In the genomic region with DNA sequence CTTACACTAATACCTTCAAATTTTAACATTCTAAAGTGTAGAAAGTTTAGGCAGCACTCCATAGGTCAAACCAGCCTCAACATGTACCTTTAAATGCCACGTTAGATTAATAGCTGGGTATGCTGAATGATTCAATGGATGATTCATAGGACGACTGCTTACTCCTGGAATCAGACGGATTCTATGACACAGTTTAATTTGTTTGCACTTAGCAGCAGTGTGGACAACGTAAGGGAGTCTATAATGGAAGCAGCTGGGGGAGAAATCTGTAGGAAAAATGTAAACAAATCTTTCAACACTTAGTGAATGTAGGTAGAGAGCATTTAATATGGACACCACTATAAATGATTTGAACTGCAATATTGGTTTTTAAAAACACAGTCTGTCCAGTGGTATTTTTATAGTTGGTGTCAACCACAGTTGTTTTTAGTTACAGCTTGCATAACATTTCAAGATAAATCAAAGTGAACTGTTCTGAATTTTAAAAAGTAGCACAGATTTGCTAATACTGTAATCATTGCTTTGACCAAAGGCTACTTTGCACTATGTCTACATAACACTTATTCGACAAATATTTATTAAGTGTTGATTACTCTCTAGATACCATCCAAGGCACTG, we compare ENCODE assay signal across 12 cellular contexts.
A peak's percentile ranks its signal among the peaks of the same experiment; 100 is the strongest.
DNase-seq lines count a peak whose midpoint lies in the region; ATAC-seq and TF ChIP-seq lines count a peak whose summit lies in the region.
"Had no signal": no experiment of that assay in that cellular context is flagged by ENCODE, and none has a peak within 500 bp of the region (broad histone marks: within the 10 kb centered on the region; RNA-seq: fewer than 3 reads in every experiment).

No MANE protein-coding gene starts in this region.

- no peak overlapping the region for H3K4me2 ChIP-seq in GM23338

- H3K27me3 Mint-ChIP-seq in GM23338 (ENCODE audit: insufficient read depth, low read depth, poor library complexity) = peaks cover 2% of the 10 kb centered on the region

- H3K4me3 ChIP-seq in GM23338 = no peak overlapping the region
- H3K4me3 ChIP-seq: colonic mucosa, thyroid gland had no signal

- H3K36me3 Mint-ChIP-seq in GM23338 (ENCODE audit: low read depth) = no peaks in the 10 kb centered on the region

- no peak overlapping the region for H2AFZ ChIP-seq in GM23338

- ATAC-seq in GM23338 (no peak), HG03432 (IDR thresholded peaks at IDR 0.05; ENCODE audit: unreplicated experiment) (no peak), HG03280 (IDR thresholded peaks at IDR 0.05; ENCODE audit: unreplicated experiment) (no peak)

- H3K27ac ChIP-seq in GM23338 (ENCODE audit: low read depth) = no peak overlapping the region
- H3K27ac ChIP-seq: colonic mucosa, thyroid gland had no signal

- H3K4me1 ChIP-seq in GM23338 (ENCODE audit: insufficient read depth) = peaks cover 16% of the 10 kb centered on the region
- H3K4me1 ChIP-seq: colonic mucosa, thyroid gland had no signal

- no peaks in the 10 kb centered on the region for H3K79me2 ChIP-seq in GM23338 (replicated peaks; ENCODE audit: insufficient read depth)

- no peaks in the 10 kb centered on the region for H3F3A ChIP-seq in GM23338 (replicated peaks; ENCODE audit: low read depth)

- no peaks in the 10 kb centered on the region for H3K27me3 ChIP-seq in GM23338 (ENCODE audit: insufficient read depth)
- H3K27me3 ChIP-seq: colonic mucosa, thyroid gland had no signal

- no peak for TF ChIP-seq CTCF in GM23338 (conservative IDR thresholded peaks at IDR 0.05; ENCODE audit: low read depth in 2 of 2)

- peaks cover 6% of the 10 kb centered on the region; the same call in 1 of the 2 replicates for H3K9me2 ChIP-seq in GM23338 (ENCODE audit: insufficient read depth)

- no peak overlapping the region for H3K27ac Mint-ChIP-seq in GM23338

- H4K20me1 ChIP-seq in GM23338 (replicated peaks; ENCODE audit: insufficient read depth) = no peaks in the 10 kb centered on the region

- DNase-seq in DMS53 (lab: John Stamatoyannopoulos, UW) (peak; percentile 70), M059J (ENCODE audit: low read depth) (peak; percentile 67), astrocyte of the hippocampus (ENCODE audit: low read depth, low spot score) (peak; percentile 65), myocyte (ENCODE audit: low read depth) (peak; percentile 53), head of caudate nucleus (no peak), GM23338 (ENCODE audit: low spot score) (no peak)
- DNase-seq: activated CD4-positive, alpha-beta T cell treated with anti-CD3 and anti-CD28 coated beads for 48 hours; colonic mucosa; NCI-H2029; thyroid gland had no signal

- peaks cover 12% of the 10 kb centered on the region for H3K4me1 Mint-ChIP-seq in GM23338

- no peak overlapping the region for H3K4me3 Mint-ChIP-seq in GM23338

- intact Hi-C loops in head of caudate nucleus (cut with DNase I) = no loop called here

- H3K9me3 Mint-ChIP-seq in GM23338 = 0 out of 3 replicates have a peak, but pooled peaks cover 3% of the 10 kb centered on the region

- no peaks in the 10 kb centered on the region for H3K36me3 ChIP-seq in GM23338 (ENCODE audit: insufficient read depth)
- H3K36me3 ChIP-seq: colonic mucosa, thyroid gland had no signal

TF ChIP-seq in GM23338, 12 proteins besides CTCF, POLR2A, EP300 and RAD21:
- TF ChIP-seq POLR2AphosphoS5 (IDR thresholded peaks at IDR 0.05; ENCODE audit: low read depth) (no peak), ZNF114 (CRISPR knock-in tag; IDR thresholded peaks at IDR 0.05) (no peak), ZNF331 (CRISPR knock-in tag; IDR thresholded peaks at IDR 0.05; ENCODE audit: low read depth) (no peak), STAT1 (IDR thresholded peaks at IDR 0.05; ENCODE audit: unreplicated experiment) (no peak), EZH2 (IDR thresholded peaks at IDR 0.05; ENCODE audit: low read depth, unreplicated experiment) (no peak)
- TF ChIP-seq, protein P1, sequence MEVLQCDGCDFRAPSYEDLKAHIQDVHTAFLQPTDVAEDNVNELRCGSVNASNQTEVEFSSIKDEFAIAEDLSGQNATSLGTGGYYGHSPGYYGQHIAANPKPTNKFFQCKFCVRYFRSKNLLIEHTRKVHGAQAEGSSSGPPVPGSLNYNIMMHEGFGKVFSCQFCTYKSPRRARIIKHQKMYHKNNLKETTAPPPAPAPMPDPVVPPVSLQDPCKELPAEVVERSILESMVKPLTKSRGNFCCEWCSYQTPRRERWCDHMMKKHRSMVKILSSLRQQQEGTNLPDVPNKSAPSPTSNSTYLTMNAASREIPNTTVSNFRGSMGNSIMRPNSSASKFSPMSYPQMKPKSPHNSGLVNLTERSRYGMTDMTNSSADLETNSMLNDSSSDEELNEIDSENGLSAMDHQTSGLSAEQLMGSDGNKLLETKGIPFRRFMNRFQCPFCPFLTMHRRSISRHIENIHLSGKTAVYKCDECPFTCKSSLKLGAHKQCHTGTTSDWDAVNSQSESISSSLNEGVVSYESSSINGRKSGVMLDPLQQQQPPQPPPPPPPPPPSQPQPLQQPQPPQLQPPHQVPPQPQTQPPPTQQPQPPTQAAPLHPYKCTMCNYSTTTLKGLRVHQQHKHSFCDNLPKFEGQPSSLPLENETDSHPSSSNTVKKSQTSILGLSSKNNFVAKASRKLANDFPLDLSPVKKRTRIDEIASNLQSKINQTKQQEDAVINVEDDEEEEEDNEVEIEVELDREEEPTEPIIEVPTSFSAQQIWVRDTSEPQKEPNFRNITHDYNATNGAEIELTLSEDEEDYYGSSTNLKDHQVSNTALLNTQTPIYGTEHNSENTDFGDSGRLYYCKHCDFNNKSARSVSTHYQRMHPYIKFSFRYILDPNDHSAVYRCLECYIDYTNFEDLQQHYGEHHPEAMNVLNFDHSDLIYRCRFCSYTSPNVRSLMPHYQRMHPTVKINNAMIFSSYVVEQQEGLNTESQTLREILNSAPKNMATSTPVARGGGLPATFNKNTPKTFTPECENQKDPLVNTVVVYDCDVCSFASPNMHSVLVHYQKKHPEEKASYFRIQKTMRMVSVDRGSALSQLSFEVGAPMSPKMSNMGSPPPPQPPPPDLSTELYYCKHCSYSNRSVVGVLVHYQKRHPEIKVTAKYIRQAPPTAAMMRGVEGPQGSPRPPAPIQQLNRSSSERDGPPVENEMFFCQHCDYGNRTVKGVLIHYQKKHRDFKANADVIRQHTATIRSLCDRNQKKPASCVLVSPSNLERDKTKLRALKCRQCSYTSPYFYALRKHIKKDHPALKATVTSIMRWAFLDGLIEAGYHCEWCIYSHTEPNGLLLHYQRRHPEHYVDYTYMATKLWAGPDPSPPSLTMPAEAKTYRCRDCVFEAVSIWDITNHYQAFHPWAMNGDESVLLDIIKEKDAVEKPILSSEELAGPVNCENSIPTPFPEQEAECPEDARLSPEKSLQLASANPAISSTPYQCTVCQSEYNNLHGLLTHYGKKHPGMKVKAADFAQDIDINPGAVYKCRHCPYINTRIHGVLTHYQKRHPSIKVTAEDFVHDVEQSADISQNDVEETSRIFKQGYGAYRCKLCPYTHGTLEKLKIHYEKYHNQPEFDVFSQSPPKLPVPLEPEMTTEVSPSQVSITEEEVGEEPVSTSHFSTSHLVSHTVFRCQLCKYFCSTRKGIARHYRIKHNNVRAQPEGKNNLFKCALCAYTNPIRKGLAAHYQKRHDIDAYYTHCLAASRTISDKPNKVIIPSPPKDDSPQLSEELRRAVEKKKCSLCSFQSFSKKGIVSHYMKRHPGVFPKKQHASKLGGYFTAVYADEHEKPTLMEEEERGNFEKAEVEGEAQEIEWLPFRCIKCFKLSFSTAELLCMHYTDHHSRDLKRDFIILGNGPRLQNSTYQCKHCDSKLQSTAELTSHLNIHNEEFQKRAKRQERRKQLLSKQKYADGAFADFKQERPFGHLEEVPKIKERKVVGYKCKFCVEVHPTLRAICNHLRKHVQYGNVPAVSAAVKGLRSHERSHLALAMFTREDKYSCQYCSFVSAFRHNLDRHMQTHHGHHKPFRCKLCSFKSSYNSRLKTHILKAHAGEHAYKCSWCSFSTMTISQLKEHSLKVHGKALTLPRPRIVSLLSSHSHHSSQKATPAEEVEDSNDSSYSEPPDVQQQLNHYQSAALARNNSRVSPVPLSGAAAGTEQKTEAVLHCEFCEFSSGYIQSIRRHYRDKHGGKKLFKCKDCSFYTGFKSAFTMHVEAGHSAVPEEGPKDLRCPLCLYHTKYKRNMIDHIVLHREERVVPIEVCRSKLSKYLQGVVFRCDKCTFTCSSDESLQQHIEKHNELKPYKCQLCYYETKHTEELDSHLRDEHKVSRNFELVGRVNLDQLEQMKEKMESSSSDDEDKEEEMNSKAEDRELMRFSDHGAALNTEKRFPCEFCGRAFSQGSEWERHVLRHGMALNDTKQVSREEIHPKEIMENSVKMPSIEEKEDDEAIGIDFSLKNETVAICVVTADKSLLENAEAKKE (CRISPR knock-in tag; IDR thresholded peaks at IDR 0.05) = no peak

Comparison
In these comparisons a context has a peak if more than half of its experiments do, and no peak if none do; other contexts are left out.
1. DNase-seq: peak in DMS53 (single experiment), M059J (single experiment), astrocyte of the hippocampus (single experiment) and myocyte (single experiment); none in head of caudate nucleus (0 of 42) and GM23338 (single experiment).